Comparison of ENCODE assay signal across 1 cellular context in genomic region chr13:40505196-40505595, GRCh38.
TF ChIP-seq lines count a peak whose summit lies in the region.

No MANE protein-coding gene starts in this region.

TF ChIP-seq in K562, 482 proteins besides CTCF, POLR2A, EP300 and RAD21 (continued from another document):
- TF ChIP-seq, protein P1, sequence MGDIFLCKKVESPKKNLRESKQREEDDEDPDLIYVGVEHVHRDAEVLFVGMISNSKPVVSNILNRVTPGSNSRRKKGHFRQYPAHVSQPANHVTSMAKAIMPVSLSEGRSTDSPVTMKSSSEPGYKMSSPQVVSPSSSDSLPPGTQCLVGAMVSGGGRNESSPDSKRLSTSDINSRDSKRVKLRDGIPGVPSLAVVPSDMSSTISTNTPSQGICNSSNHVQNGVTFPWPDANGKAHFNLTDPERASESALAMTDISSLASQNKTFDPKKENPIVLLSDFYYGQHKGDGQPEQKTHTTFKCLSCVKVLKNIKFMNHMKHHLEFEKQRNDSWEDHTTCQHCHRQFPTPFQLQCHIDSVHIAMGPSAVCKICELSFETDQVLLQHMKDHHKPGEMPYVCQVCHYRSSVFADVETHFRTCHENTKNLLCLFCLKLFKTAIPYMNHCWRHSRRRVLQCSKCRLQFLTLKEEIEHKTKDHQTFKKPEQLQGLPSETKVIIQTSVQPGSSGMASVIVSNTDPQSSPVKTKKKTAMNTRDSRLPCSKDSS (IDR thresholded peaks at IDR 0.05; ENCODE audit: low read depth, partially characterized antibody), result no peak
TF ChIP-seq in K562: peak in this region for 2.
